ENCODE assay signal across 9 cellular contexts in the genomic region with DNA sequence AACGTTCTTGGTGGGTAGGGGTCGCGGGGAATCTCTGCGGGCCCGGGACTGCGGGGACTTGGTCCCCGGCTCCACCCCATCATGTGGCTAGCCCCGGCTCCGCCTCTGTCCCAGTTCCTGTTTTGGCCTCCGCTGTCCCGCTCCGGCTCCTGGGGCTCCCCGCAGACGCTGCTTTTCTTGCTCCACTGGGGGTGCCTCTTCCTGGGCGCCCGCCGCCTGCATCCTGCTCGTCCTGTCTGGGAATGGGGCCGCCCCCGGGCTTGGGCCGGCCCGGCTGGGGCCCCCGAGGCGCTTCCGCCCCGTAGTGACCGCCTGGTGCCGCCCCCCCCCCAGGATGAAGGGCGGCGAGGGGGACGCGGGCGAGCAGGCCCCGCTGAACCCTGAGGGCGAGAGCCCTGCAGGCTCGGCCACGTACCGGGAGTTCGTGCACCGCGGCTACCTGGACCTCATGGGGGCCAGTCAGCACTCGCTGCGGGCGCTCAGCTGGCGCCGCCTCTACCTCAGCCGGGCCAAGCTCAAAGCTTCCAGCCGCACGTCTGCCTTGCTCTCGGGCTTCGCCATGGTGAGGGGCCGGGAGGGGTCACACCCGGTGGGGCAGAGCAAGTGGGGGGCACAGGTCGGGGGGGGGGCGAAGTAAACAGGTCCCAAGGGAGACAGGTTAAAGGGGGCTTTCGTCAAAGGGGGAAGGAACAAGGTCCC. TPM values are rescaled to one million over a fixed set of nuclear protein-coding genes. Genes with fewer than 3 reads are reported as not detected.
DNase-seq lines count a peak whose midpoint lies in the region; ATAC-seq, FAIRE-seq and TF ChIP-seq lines count a peak whose summit lies in the region.
"Had no signal": no experiment of that assay in that cellular context is flagged by ENCODE, and none has a peak within 500 bp of the region (broad histone marks: within the 10 kb centered on the region; RNA-seq: fewer than 3 reads in every experiment).

A gene (plus strand): TSS at position 113 of the 699 bp plus-strand sequence. CDS start 222 bp downstream, at position 335.

- no peaks in the 10 kb centered on the region for H3K36me3 ChIP-seq in SU-DHL-6 (ENCODE audit: low read length)
- peaks cover 8% of the 10 kb centered on the region for H3K36me3 ChIP-seq in bronchial epithelial cell (ENCODE audit: control insufficient read depth, insufficient read depth, low read length)
- H3K36me3 ChIP-seq in iPS-20b (ENCODE audit: insufficient read depth, low read depth, low read length), result peaks cover 16% of the 10 kb centered on the region
- peaks cover 0 to 4% of the 10 kb centered on the region in 2 donors for H3K36me3 ChIP-seq in gastrocnemius medialis

- peak; percentile 38 for DNase-seq in DMS53 treated with DMSO at 0.1 percent for 48 hours (lab: John Stamatoyannopoulos, UW; ENCODE audit: unreplicated experiment)
- DNase-seq in HL-60 (ENCODE audit: low read depth in 1 of 2, low spot score in 1 of 2), result peak; percentile 80 to 90
- DNase-seq in bronchial epithelial cell (ENCODE audit: low read depth), result peak; percentile 54
- DNase-seq in gastrocnemius medialis, result peak; percentile 61 to 62
- no peak for DNase-seq in NCI-H446 treated with DMSO at 0.1 percent for 48 hours (lab: John Stamatoyannopoulos, UW)

- peak within 1 kb of the TSS; percentile 88 for H3K27ac ChIP-seq in HL-60 (replicated peaks)
- peak within 1 kb of the TSS; percentile 44 for H3K27ac ChIP-seq in SU-DHL-6 (ENCODE audit: low read depth, low read length)
- peak within 1 kb of the TSS; percentile 96 for H3K27ac ChIP-seq in iPS-20b (ENCODE audit: low read length)
- H3K27ac ChIP-seq in gastrocnemius medialis, result peak within 1 kb of the TSS; percentile 74 to 94 (median 90)

- H3K27me3 ChIP-seq in HL-60 (ENCODE audit: insufficient read depth, poor library complexity, severe bottlenecking) (no peaks in the 10 kb centered on the region), SU-DHL-6 (ENCODE audit: low read length) (no peaks in the 10 kb centered on the region), bronchial epithelial cell (ENCODE audit: control insufficient read depth, insufficient read depth, low read length) (no peaks in the 10 kb centered on the region), iPS-20b (ENCODE audit: insufficient read depth, low read length) (no peaks in the 10 kb centered on the region), gastrocnemius medialis (no peaks in the 10 kb centered on the region)

- H3K4me1 ChIP-seq in iPS-20b (ENCODE audit: insufficient read depth, low read length) (peaks cover 6% of the 10 kb centered on the region; the same call in 1 of the 2 replicates), gastrocnemius medialis (peaks cover 14 to 32% of the 10 kb centered on the region in 2 donors)

- H4K20me1 ChIP-seq in SU-DHL-6 (ENCODE audit: low read depth, low read length), result no peaks in the 10 kb centered on the region

- no peak for TF ChIP-seq CTCF in HL-60 (IDR thresholded peaks at IDR 0.05; ENCODE audit: insufficient read depth, low read length)
- TF ChIP-seq CTCF in SU-DHL-6 (IDR thresholded peaks at IDR 0.05; ENCODE audit: insufficient read depth, low read length, poor library complexity, severe bottlenecking), result no peak
- no peak for TF ChIP-seq CTCF in bronchial epithelial cell (IDR thresholded peaks at IDR 0.05; ENCODE audit: insufficient read depth, low read length, severe bottlenecking)
- TF ChIP-seq CTCF in gastrocnemius medialis (IDR thresholded peaks at IDR 0.05 in 4 of 5, conservative IDR thresholded peaks at IDR 0.05 in 1 of 5), result no peak

- 0 out of 2 replicates have a peak, but pooled peaks cover 3% of the 10 kb centered on the region for H3K79me2 ChIP-seq in SU-DHL-6 (ENCODE audit: insufficient read depth, low read length)

- peak; percentile 65 to 77 for TF ChIP-seq POLR2A in gastrocnemius medialis (IDR thresholded peaks at IDR 0.05)

- no peaks in the 10 kb centered on the region for H3K9me2 ChIP-seq in SU-DHL-6 (replicated peaks; ENCODE audit: insufficient read depth, low read length)

- H3K9ac ChIP-seq in SU-DHL-6 (ENCODE audit: low read length) (peak within 1 kb of the TSS; percentile 89), iPS-20b (ENCODE audit: low read depth, low read length) (peak within 1 kb of the TSS; percentile 93)

- H3K4me3 ChIP-seq in HL-60 (replicated peaks; ENCODE audit: insufficient read depth, low read length) (peak within 1 kb of the TSS; percentile 47), SU-DHL-6 (ENCODE audit: insufficient read depth, low read length, poor library complexity, severe bottlenecking) (peak within 1 kb of the TSS; percentile 69), bronchial epithelial cell (ENCODE audit: low read depth, low read length) (peak within 1 kb of the TSS; percentile 84), iPS-20b (ENCODE audit: low read length) (peak within 1 kb of the TSS; percentile 89), gastrocnemius medialis (peak within 1 kb of the TSS; percentile 69 to 100 (median 93))

- in situ Hi-C loops in gastrocnemius medialis (cut with MboI; ENCODE audit: low sequenced_read_pairs in 4 of 4), result no loop called here

- no peak for FAIRE-seq in bronchial epithelial cell (lab: Jason Lieb, UNC)
- FAIRE-seq: endometrium had no signal

- ATAC-seq in GM19455 (IDR thresholded peaks at IDR 0.05; ENCODE audit: unreplicated experiment), result peak; percentile 68
- peak; percentile 72 to 82 for ATAC-seq in gastrocnemius medialis

- H3F3A ChIP-seq in SU-DHL-6 (ENCODE audit: insufficient read depth), result peaks cover 9% of the 10 kb centered on the region; the same call in 1 of the 2 replicates

- peak within 1 kb of the TSS; percentile 79 for H3K4me2 ChIP-seq in SU-DHL-6 (ENCODE audit: low read depth, low read length, poor library complexity, severe bottlenecking)

- peak within 1 kb of the TSS; percentile 67 for H2AFZ ChIP-seq in SU-DHL-6 (ENCODE audit: low read depth, low read length, severe bottlenecking)

- no peaks in the 10 kb centered on the region for H3K9me3 ChIP-seq in SU-DHL-6 (ENCODE audit: insufficient read depth, low read length)
- no peaks in the 10 kb centered on the region for H3K9me3 ChIP-seq in iPS-20b (ENCODE audit: insufficient read depth, low read depth, low read length)
- H3K9me3 ChIP-seq in gastrocnemius medialis, result no peaks in the 10 kb centered on the region

- intact Hi-C loops in gastrocnemius medialis (cut with DNase I; ENCODE audit: low total_unique reads), result loop anchor here (2.0 kb wide), 1 partner anchor 26 kb away; a partner anchor contains a TSS

RNA-seq across cellular contexts. Expression of the gene that starts here (rescaled TPM):
- 16.6 and 17.5 TPM in 2 replicates for total RNA-seq in bronchial epithelial cell
- total RNA-seq in gastrocnemius medialis, result 10 to 100 TPM; 10.3 to 15.6 (median 12.5) TPM

Comparison
In these comparisons a context has a peak if more than half of its experiments do, and no peak if none do; other contexts are left out.
1. H3K27ac ChIP-seq: peak in every context shown above with its lines; median percentile 96 in iPS-20b; 90 in gastrocnemius medialis; 88 in HL-60; 44 in SU-DHL-6.